23 cellular contexts compared by ENCODE assay signal in the genomic region with DNA sequence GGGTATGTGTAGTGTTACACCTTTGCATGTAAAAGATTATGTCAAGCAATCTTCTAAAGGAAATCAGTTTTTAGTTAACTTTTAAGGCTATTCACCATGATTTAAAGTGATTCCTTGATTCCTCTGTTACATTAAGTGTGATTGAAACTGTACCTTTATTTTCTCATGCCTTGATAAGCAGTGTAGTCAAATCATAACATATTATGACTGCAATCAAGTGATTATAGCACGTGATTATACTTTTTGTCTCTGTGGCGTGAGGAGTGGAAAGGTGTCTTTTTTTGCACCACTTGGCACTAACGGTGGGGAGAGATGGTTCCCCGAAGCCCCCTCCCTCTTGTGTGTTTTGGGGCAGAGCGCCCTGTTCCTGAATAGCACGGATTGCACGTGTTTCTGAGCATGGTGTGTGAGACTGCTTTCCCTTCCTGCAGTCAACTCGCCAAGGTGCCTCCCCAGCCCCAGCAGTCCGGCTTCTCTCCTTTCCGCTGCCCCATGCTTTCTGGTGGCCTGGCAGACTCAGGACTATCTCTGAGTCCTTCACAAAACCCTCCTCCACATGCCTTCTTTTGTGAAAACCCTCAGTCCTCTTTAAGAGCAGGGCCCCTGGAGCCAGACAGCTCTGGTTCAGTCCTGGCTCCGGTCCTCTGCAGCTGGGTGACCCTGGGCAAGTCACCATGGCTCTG.
"Had no signal": no experiment of that assay in that cellular context is flagged by ENCODE, and none has a peak within 500 bp of the region (broad histone marks: within the 10 kb centered on the region; RNA-seq: fewer than 3 reads in every experiment).

No MANE protein-coding gene starts in this region.

- H3K4me1 Mint-ChIP-seq: activated B cell treated with CpG ODN at 0.5 μM for 24 hours; activated naive CD8-positive, alpha-beta T cell treated with anti-CD3 and anti-CD28 coated beads, Interleukin-2, amount 50 U/mL, for 24 hours had no signal

- H3K9me3 Mint-ChIP-seq: activated B cell treated with CpG ODN at 0.5 μM for 24 hours; activated CD4-positive, alpha-beta T cell treated with anti-CD3 and anti-CD28 coated beads, Interleukin-2, amount 10 ng/mL, durations not matched to agents 24 days and 14 days; activated naive CD4-positive, alpha-beta T cell treated with anti-CD3 and anti-CD28 coated beads, Interleukin-2, amount 50 U/mL, for 72 hours; activated naive CD8-positive, alpha-beta T cell treated with anti-CD3 and anti-CD28 coated beads, Interleukin-2, amount 50 U/mL, for 24 hours; activated T-cell treated with anti-CD3 and anti-CD28 coated beads, Interleukin-2, amount 50 U/mL, for 4 hours had no signal

- H3K27me3 ChIP-seq: brain microvascular endothelial cell, cardiac muscle cell, MG63, SJSA1 had no signal

- H3K36me3 ChIP-seq: brain microvascular endothelial cell, cardiac muscle cell, MG63, SJSA1 had no signal

- H3K4me3 Mint-ChIP-seq: activated B cell treated with CpG ODN at 0.5 μM for 24 hours; activated CD4-positive, alpha-beta T cell treated with anti-CD3 and anti-CD28 coated beads, Interleukin-2, amount 10 ng/mL, durations not matched to agents 24 days and 14 days; activated CD8-positive, alpha-beta memory T cell treated with anti-CD3 and anti-CD28 coated beads, Interleukin-2, amount 10 ng/mL, durations not matched to agents 7 days and 5 days; activated naive CD8-positive, alpha-beta T cell treated with anti-CD3 and anti-CD28 coated beads, Interleukin-2, amount 50 U/mL, for 24 hours; activated T-cell treated with anti-CD3 and anti-CD28 coated beads, Interleukin-2, amount 50 U/mL, for 4 hours had no signal

- H3K27ac Mint-ChIP-seq: activated B cell treated with CpG ODN at 0.5 μM for 24 hours; activated CD4-positive, alpha-beta T cell treated with anti-CD3 and anti-CD28 coated beads, Interleukin-2, amount 10 ng/mL, durations not matched to agents 24 days and 14 days; activated CD8-positive, alpha-beta memory T cell treated with anti-CD3 and anti-CD28 coated beads, Interleukin-2, amount 10 ng/mL, durations not matched to agents 7 days and 5 days; activated naive CD4-positive, alpha-beta T cell treated with anti-CD3 and anti-CD28 coated beads, Interleukin-2, amount 50 U/mL, for 72 hours; activated naive CD8-positive, alpha-beta T cell treated with anti-CD3 and anti-CD28 coated beads, Interleukin-2, amount 50 U/mL, for 24 hours had no signal

- H3K9me3 ChIP-seq: MG63, SJSA1 had no signal

- H3K36me3 Mint-ChIP-seq: activated CD8-positive, alpha-beta memory T cell treated with anti-CD3 and anti-CD28 coated beads, Interleukin-2, amount 10 ng/mL, durations not matched to agents 7 days and 5 days; activated naive CD4-positive, alpha-beta T cell treated with anti-CD3 and anti-CD28 coated beads, Interleukin-2, amount 50 U/mL, for 72 hours had no signal

- H3K4me3 ChIP-seq: cardiac muscle cell, MG63, SJSA1 had no signal

- H3K27ac ChIP-seq: brain microvascular endothelial cell, cardiac muscle cell, SJSA1 had no signal

- ATAC-seq: activated CD8-positive, alpha-beta memory T cell treated with anti-CD3 and anti-CD28 coated beads, Interleukin-2, amount 10 ng/mL, durations not matched to agents 7 days and 5 days; activated naive CD4-positive, alpha-beta T cell treated with anti-CD3 and anti-CD28 coated beads, Interleukin-2, amount 50 U/mL, for 72 hours; activated naive CD8-positive, alpha-beta T cell treated with anti-CD3 and anti-CD28 coated beads, Interleukin-2, amount 50 U/mL, for 24 hours; activated T-cell treated with anti-CD3 and anti-CD28 coated beads, Interleukin-2, amount 50 U/mL, for 4 hours had no signal

- DNase-seq: activated B cell treated with CpG ODN at 0.5 μM for 24 hours; activated CD4-positive, alpha-beta T cell treated with anti-CD3 and anti-CD28 coated beads for 1 hour; activated CD4-positive, alpha-beta T cell treated with anti-CD3 and anti-CD28 coated beads, Interleukin-2, amount 10 ng/mL, durations not matched to agents 24 days and 14 days; activated CD4-positive, alpha-beta T cell treated with anti-CD3 and anti-CD28 coated beads, Interleukin-2, amount 50 U/mL, for 48 hours; activated CD8-positive, alpha-beta memory T cell treated with anti-CD3 and anti-CD28 coated beads, Interleukin-2, amount 10 ng/mL, durations not matched to agents 7 days and 5 days; activated effector memory CD4-positive, alpha-beta T cell treated with anti-CD3 and anti-CD28 coated beads, Interleukin-2, amount 50 U/mL, for 16 hours; activated naive CD4-positive, alpha-beta T cell treated with Interleukin-2 at 50 U/mL for 16 hours; activated naive CD8-positive, alpha-beta T cell treated with anti-CD3 and anti-CD28 coated beads, Interleukin-2, amount 50 U/mL, for 24 hours; activated T-cell treated with anti-CD3 and anti-CD28 coated beads, Interleukin-2, amount 50 U/mL, for 4 hours; amygdala; brain microvascular endothelial cell; MG63; MV-4-11; NCI-H1092 treated with DMSO at 0.1 percent for 48 hours; NCI-H1436; NCI-H1694 treated with DMSO at 0.1 percent for 48 hours; NCI-H2081; NCI-H510A treated with DMSO at 0.1 percent for 48 hours; SHP77; SW 1271 had no signal
